In genomic region chr16:84366208-84366607, GRCh38 we compare ENCODE assay signal across 7 cellular contexts. TPM values are rescaled to one million over a fixed set of nuclear protein-coding genes. Genes with fewer than 3 reads are reported as not detected.
"Had no signal": no experiment of that assay in that cellular context is flagged by ENCODE, and none has a peak within 500 bp of the region (broad histone marks: within the 10 kb centered on the region; RNA-seq: fewer than 3 reads in every experiment).

No MANE protein-coding gene starts in this region.

- H3K27ac ChIP-seq: GM23248 had no signal

- H3K9ac ChIP-seq: GM23248 had no signal

- H3K4me1 ChIP-seq: HAP-1 had no signal

- H3K36me3 ChIP-seq: HAP-1 had no signal

- DNase-seq: GM23248, GOT3, HFFc6, IMR-90 had no signal

- ATAC-seq: HCT116 had no signal

- H3K27ac Mint-ChIP-seq: HFFc6 had no signal

- H3K4me3 Mint-ChIP-seq: HFFc6 had no signal

- H3K4me3 ChIP-seq: GM23248, HAP-1 had no signal

- H3K9me3 Mint-ChIP-seq: HFFc6 had no signal

- H2AFZ ChIP-seq: GM23248 had no signal

- H3K9me3 ChIP-seq: HAP-1 had no signal

RNA-seq across cellular contexts. Expression of gene ATP2C2, which starts 2.1 kb away (rescaled TPM):
- total RNA-seq: GM23248, H4, HFFc6, IMR-90 had no signal
